ENCODE assay signal across 1 cellular context in the genomic region with DNA sequence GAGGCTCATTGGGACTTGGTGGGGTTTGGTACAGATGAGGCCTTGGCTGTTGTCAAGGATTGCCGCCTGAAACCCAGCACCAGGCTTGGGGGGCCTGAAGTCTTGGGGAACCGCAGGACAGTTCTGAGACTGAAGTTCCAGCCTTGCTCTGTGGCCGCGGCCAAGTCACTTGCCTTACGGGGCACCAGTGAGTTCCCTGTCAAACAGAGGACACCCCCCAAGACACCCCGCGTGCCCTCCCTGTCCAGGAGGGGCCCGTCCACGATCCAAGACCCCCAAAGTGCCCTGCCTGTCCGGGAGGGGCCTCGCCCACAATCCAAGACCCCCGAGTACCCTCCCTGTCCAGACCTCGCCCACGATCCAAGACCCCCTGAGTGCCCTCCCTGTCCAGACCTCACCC.
TF ChIP-seq lines count a peak whose summit lies in the region.

No MANE protein-coding gene starts in this region.

TF ChIP-seq in endothelial cell of umbilical vein, 7 proteins besides CTCF, POLR2A, EP300 and RAD21:
- no peak for TF ChIP-seq GATA2 (IDR thresholded peaks at IDR 0.05; ENCODE audit: insufficient read depth, insufficient read length, low read depth, low read length)
- TF ChIP-seq, protein P1, sequence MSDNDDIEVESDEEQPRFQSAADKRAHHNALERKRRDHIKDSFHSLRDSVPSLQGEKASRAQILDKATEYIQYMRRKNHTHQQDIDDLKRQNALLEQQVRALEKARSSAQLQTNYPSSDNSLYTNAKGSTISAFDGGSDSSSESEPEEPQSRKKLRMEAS (IDR thresholded peaks at IDR 0.05; ENCODE audit: insufficient read depth, insufficient read length), result no peak
- TF ChIP-seq MYC (IDR thresholded peaks at IDR 0.05; ENCODE audit: low read depth, low read length), result no peak
- no peak for TF ChIP-seq FOS (IDR thresholded peaks at IDR 0.05; ENCODE audit: borderline replicate concordance, insufficient read depth, low read length)
- no peak for TF ChIP-seq JUN (IDR thresholded peaks at IDR 0.05; ENCODE audit: borderline replicate concordance, insufficient read depth, insufficient read length, low read depth)
- TF ChIP-seq EZH2 (IDR thresholded peaks at IDR 0.05; ENCODE audit: borderline replicate concordance, low read depth, low read length, severe bottlenecking), result no peak
- no peak for TF ChIP-seq POLR2AphosphoS5 (IDR thresholded peaks at IDR 0.05; ENCODE audit: insufficient read depth, low read depth, low read length)
